Comparison of ENCODE assay signal across 14 cellular contexts in the genomic region with DNA sequence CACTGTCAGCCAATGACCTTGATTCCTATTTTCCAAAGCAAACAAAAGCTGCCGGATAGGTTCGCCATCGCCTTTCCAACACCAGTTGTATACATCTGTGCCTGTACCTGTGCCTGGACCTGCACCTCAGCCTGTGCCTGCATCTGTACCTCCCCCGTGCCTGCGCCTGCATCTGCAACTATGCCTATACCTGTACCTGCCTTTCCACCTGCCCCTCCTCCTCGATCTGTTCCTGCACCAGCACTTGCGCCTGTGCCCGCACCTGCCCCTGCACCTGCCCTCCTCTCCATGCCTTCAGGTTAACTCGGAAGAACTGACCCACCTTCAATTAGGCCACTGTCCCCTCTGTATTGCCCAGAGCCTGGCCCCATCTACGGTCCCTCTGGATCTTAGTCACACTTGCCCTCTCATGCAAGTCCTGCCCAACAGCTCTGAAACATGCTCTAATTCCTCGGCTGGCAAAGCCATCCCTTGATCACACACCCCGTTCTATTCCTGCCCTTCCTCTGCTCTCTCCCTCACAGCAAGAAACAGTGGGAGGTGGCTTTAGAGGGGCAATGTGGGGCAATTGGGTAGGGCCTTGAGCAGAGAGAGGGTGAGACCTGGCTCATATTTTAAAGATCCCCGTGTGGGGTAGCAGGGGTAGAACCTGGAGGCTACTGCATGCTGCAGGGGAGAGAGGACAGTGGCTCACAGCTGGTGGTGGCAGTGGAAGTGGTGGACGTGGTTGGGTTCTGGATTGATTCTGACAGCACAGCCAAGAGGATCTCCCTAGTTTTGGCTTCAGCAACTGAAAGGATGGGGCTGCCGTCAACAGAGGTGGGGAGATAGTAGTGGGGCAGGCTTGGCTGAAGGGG.
"Had no signal": no experiment of that assay in that cellular context is flagged by ENCODE, and none has a peak within 500 bp of the region (broad histone marks: within the 10 kb centered on the region; RNA-seq: fewer than 3 reads in every experiment).

No MANE protein-coding gene starts in this region.

- H3K27me3 Mint-ChIP-seq: activated CD4-positive, alpha-beta T cell treated with anti-CD3 and anti-CD28 coated beads, Interleukin-2, amount 10 ng/mL, durations not matched to agents 7 days and 5 days had no signal

- H3K4me1 Mint-ChIP-seq: activated B cell treated with CpG ODN at 0.5 μM for 24 hours; activated CD4-positive, alpha-beta T cell treated with anti-CD3 and anti-CD28 coated beads, Interleukin-2, amount 10 ng/mL, durations not matched to agents 7 days and 5 days; natural killer cell; stimulated activated naive B cell treated with anti-CD40 and anti-IgM and Interleukin-4, amounts not matched to agents 10 μg/mL and 1 μg/mL and 100 μg/mL, for 72 hours had no signal

- H3K9me3 Mint-ChIP-seq: natural killer cell had no signal

- DNase-seq: activated B cell treated with CpG ODN at 0.5 μM for 24 hours; activated CD4-positive, alpha-beta T cell treated with anti-CD3 and anti-CD28 coated beads, Interleukin-2, amount 10 ng/mL, durations not matched to agents 7 days and 5 days; activated T-cell treated with anti-CD3 and anti-CD28 coated beads, Interleukin-2, amount 50 U/mL, for 1 hour; amniotic stem cell; dermis blood vessel endothelial cell; hippocampal formation; natural killer cell; small intestine; stimulated activated naive B cell treated with anti-CD40 and anti-IgM and Interleukin-4, amounts not matched to agents 10 μg/mL and 1 μg/mL and 100 μg/mL, for 72 hours had no signal

- H3K36me3 Mint-ChIP-seq: activated naive CD4-positive, alpha-beta T cell treated with anti-CD3 and anti-CD28 coated beads, Interleukin-2, amount 50 U/mL, for 72 hours; brain; natural killer cell; stimulated activated naive B cell treated with anti-CD40 and anti-IgM and Interleukin-4, amounts not matched to agents 10 μg/mL and 1 μg/mL and 100 μg/mL, for 72 hours had no signal

- H3K4me3 Mint-ChIP-seq: activated B cell treated with CpG ODN at 0.5 μM for 24 hours; activated CD4-positive, alpha-beta T cell treated with anti-CD3 and anti-CD28 coated beads, Interleukin-2, amount 10 ng/mL, durations not matched to agents 7 days and 5 days; brain; natural killer cell; stimulated activated naive B cell treated with anti-CD40 and anti-IgM and Interleukin-4, amounts not matched to agents 10 μg/mL and 1 μg/mL and 100 μg/mL, for 72 hours; T-helper 1 cell treated with Interleukin-12 subunit alpha and Interleukin-12 subunit beta and Interleukin-4 antibody, amounts not matched to agents 30 μg/mL and 1 μg/mL, for 36 hours; type B pancreatic cell had no signal

- ATAC-seq: activated naive CD4-positive, alpha-beta T cell treated with anti-CD3 and anti-CD28 coated beads, Interleukin-2, amount 50 U/mL, for 72 hours; natural killer cell; SK-N-SH treated with all-trans-retinoic acid at 6 μM for 48 hours; stimulated activated naive B cell treated with anti-CD40 and anti-IgM and Interleukin-4, amounts not matched to agents 10 μg/mL and 1 μg/mL and 100 μg/mL, for 72 hours had no signal

- H3K27ac Mint-ChIP-seq: activated B cell treated with CpG ODN at 0.5 μM for 24 hours; activated CD4-positive, alpha-beta T cell treated with anti-CD3 and anti-CD28 coated beads, Interleukin-2, amount 10 ng/mL, durations not matched to agents 7 days and 5 days; natural killer cell; stimulated activated naive B cell treated with anti-CD40 and anti-IgM and Interleukin-4, amounts not matched to agents 10 μg/mL and 1 μg/mL and 100 μg/mL, for 72 hours; T-helper 1 cell treated with Interleukin-12 subunit alpha and Interleukin-12 subunit beta and Interleukin-4 antibody, amounts not matched to agents 30 μg/mL and 1 μg/mL, for 36 hours had no signal
